8 cellular contexts compared by ENCODE assay signal in the genomic region with DNA sequence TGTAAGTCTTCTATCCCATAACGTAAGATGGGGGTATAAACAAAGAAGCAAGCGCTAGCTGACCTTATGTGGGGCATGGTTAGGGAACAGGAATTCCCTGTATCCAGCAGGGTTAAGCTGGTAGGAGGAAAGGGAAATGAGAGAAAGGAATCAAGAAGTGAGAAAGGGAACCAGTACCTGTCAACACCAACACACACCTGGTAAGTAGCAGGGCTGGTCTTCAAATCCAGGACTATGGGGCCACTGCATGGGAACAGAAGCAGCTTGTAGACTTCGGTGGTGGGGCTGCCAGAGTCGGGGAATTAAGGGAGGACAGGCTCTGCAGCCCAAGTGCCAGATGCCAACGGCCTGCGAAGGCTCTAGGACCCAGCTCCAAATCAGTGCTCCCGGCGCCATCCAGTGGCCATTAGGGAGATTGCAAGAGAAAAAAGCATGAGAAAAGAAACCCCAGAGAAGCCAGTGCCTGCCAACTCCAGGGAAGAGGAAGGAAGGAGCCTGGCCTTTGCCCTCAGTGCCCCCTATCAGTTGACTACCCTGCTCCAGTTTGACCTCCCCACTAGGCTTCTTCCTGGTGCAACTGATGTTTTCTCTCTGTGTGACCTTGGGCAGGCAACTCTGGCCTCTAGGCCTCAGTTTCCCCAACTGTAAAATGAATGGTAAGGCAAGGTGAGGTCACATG. TPM values are rescaled to one million over a fixed set of nuclear protein-coding genes. Genes with fewer than 3 reads are reported as not detected.
DNase-seq lines count a peak whose midpoint lies in the region; ATAC-seq and TF ChIP-seq lines count a peak whose summit lies in the region.

No MANE protein-coding gene starts in this region.

- ATAC-seq in HG03025 (IDR thresholded peaks at IDR 0.05; ENCODE audit: low FRiP score, unreplicated experiment) (no peak), GM18858 (IDR thresholded peaks at IDR 0.05; ENCODE audit: unreplicated experiment) (no peak)

- H3K36me3 ChIP-seq in left ventricle myocardium inferior, result no peaks in the 10 kb centered on the region

- no peak overlapping the region for H3K27ac ChIP-seq in left ventricle myocardium inferior (replicated peaks)

- intact Hi-C loops in left ventricle myocardium inferior (cut with micrococcal nuclease), result no loop called here

- peak; percentile 80 for DNase-seq in GM10266 (ENCODE audit: extremely low spot score)
- peak; percentile 55 to 91 (median 78) for DNase-seq in NCI-H1417 (lab: John Stamatoyannopoulos, UW)
- peak in 4 of 5 donors; percentile 24 to 73 (median 46) for DNase-seq in T-helper 1 cell
- peak; percentile 59 for DNase-seq in amniotic epithelial cell (ENCODE audit: low read depth)
- peak; percentile 68 for DNase-seq in left ventricle myocardium inferior
- peak; percentile 16 for DNase-seq in retinal pigment epithelial cell (ENCODE audit: low read depth)

- peaks cover 65% of the 10 kb centered on the region for H3K27me3 ChIP-seq in left ventricle myocardium inferior (ENCODE audit: low read depth)

- peaks cover 21% of the 10 kb centered on the region for H3K4me1 ChIP-seq in left ventricle myocardium inferior

- no peaks in the 10 kb centered on the region for H3K9me3 ChIP-seq in left ventricle myocardium inferior (replicated peaks)

- TF ChIP-seq CTCF in GM10266 (IDR thresholded peaks at IDR 0.05; ENCODE audit: control insufficient read depth, insufficient read depth, low read depth, missing control alignments), result peak; percentile 83
- peak; percentile 85 for TF ChIP-seq CTCF in left ventricle myocardium inferior (IDR thresholded peaks at IDR 0.05; ENCODE audit: borderline replicate concordance)
- TF ChIP-seq CTCF in retinal pigment epithelial cell (conservative IDR thresholded peaks at IDR 0.05; ENCODE audit: low read depth, low read length), result peak; percentile 88

- H3K4me3 ChIP-seq in left ventricle myocardium inferior, result no peak overlapping the region
- H3K4me3 ChIP-seq in retinal pigment epithelial cell (ENCODE audit: low read length), result no peak overlapping the region

RNA-seq across cellular contexts. Expression of a gene that starts 15.8 kb away (rescaled TPM):
- not detected for total RNA-seq in left ventricle myocardium inferior

RNA-seq across cellular contexts. Expression of a gene that starts 17.3 kb away (rescaled TPM):
- total RNA-seq in left ventricle myocardium inferior, result not detected

RNA-seq across cellular contexts. Expression of a gene that starts 36.5 kb away (rescaled TPM):
- 1.8 TPM for total RNA-seq in left ventricle myocardium inferior

RNA-seq across cellular contexts. Expression of a gene that starts 57.4 kb away (rescaled TPM):
- 77.4 TPM for total RNA-seq in left ventricle myocardium inferior

Comparison
In these comparisons a context has a peak if more than half of its experiments do, and no peak if none do; other contexts are left out.
1. DNase-seq: peak in every context shown above with its lines; median percentile 80 in GM10266; 78 in NCI-H1417; 68 in left ventricle myocardium inferior; 59 in amniotic epithelial cell; 46 in T-helper 1 cell; 16 in retinal pigment epithelial cell.